In genomic region chr1:2044510-2045319, GRCh38 we compare ENCODE assay signal across 8 cellular contexts. TPM values are rescaled to one million over a fixed set of nuclear protein-coding genes. Genes with fewer than 3 reads are reported as not detected.
A peak's percentile ranks its signal among the peaks of the same experiment; 100 is the strongest.
DNase-seq lines count a peak whose midpoint lies in the region; ATAC-seq and TF ChIP-seq lines count a peak whose summit lies in the region.

No MANE protein-coding gene starts in this region.

- peak overlapping the region; percentile 74 for H2BK15ac ChIP-seq in neuronal stem cell (ENCODE audit: low read length)

- H3K4me3 Mint-ChIP-seq in activated T-helper 17 cell treated with anti-CD3 and anti-CD28 coated beads, Interleukin-2, amount 50 U/mL, for 72 hours, result peak overlapping the region; percentile 41
- H3K4me3 Mint-ChIP-seq in stimulated activated naive CD8-positive, alpha-beta T cell treated with anti-CD3 and anti-CD28 coated beads, Interleukin-15, amount 100 ng/mL, for 72 hours, result peak overlapping the region; percentile 69 to 78

- peak overlapping the region; percentile 86 for H3K9ac ChIP-seq in neuronal stem cell (ENCODE audit: low read depth, low read length, poor library complexity)

- no peak overlapping the region for H4K8ac ChIP-seq in neuronal stem cell (ENCODE audit: low read depth, low read length)

- no peaks in the 10 kb centered on the region for H3K27me3 ChIP-seq in Panc1 (ENCODE audit: control insufficient read depth, insufficient read depth, low read length)
- peaks cover 0 to 83% (median 32%) of the 10 kb centered on the region in 3 experiments for H3K27me3 ChIP-seq in neuronal stem cell (ENCODE audit: control insufficient read depth in 3 of 3, insufficient read depth in 3 of 3, low read depth in 1 of 3, low read length in 3 of 3)

- H3K36me3 ChIP-seq in Panc1 (ENCODE audit: control insufficient read depth, insufficient read depth, low read length) (no peaks in the 10 kb centered on the region), neuronal stem cell (replicated peaks in 1 of 2; ENCODE audit: control insufficient read depth in 2 of 2, insufficient read depth in 2 of 2, low read length in 2 of 2) (no peaks in the 10 kb centered on the region)

- H3K4me1 ChIP-seq in Panc1 (ENCODE audit: control insufficient read depth, insufficient read depth, low read length) (peaks cover 4% of the 10 kb centered on the region; the same call in 1 of the 2 replicates), neuronal stem cell (ENCODE audit: control insufficient read depth in 2 of 2, insufficient read depth in 1 of 2, low read depth in 1 of 2, low read length in 2 of 2) (peaks cover 3 to 26% of the 10 kb centered on the region in 2 donors)

- peak overlapping the region; percentile 93 for H3K18ac ChIP-seq in neuronal stem cell (ENCODE audit: low read length)

- peak overlapping the region; percentile 85 for H2AFZ ChIP-seq in neuronal stem cell (ENCODE audit: low read length)

- no peaks in the 10 kb centered on the region for H3K27me3 Mint-ChIP-seq in activated T-helper 17 cell treated with anti-CD3 and anti-CD28 coated beads, Interleukin-2, amount 50 U/mL, for 72 hours
- H3K27me3 Mint-ChIP-seq in stimulated activated naive CD8-positive, alpha-beta T cell treated with anti-CD3 and anti-CD28 coated beads, Interleukin-15, amount 100 ng/mL, for 72 hours, result peaks cover 17% of the 10 kb centered on the region

- no peak overlapping the region for H3K14ac ChIP-seq in neuronal stem cell (ENCODE audit: low read length)

- H3K27ac Mint-ChIP-seq in activated T-helper 17 cell treated with anti-CD3 and anti-CD28 coated beads, Interleukin-2, amount 50 U/mL, for 72 hours, result no peak overlapping the region
- peak overlapping the region; percentile 27 to 69 for H3K27ac Mint-ChIP-seq in stimulated activated naive CD8-positive, alpha-beta T cell treated with anti-CD3 and anti-CD28 coated beads, Interleukin-15, amount 100 ng/mL, for 72 hours

- ATAC-seq in GM21360 (IDR thresholded peaks at IDR 0.05; ENCODE audit: unreplicated experiment) (peak; percentile 57), Panc1 (peak; percentile 69)
- ATAC-seq in activated T-helper 17 cell treated with anti-CD3 and anti-CD28 coated beads, Interleukin-2, amount 50 U/mL, for 72 hours (replicated peaks), result peak; percentile 87
- ATAC-seq in stimulated activated naive CD8-positive, alpha-beta T cell treated with anti-CD3 and anti-CD28 coated beads, Interleukin-15, amount 100 ng/mL, for 72 hours, result peak; percentile 82

- H2AK5ac ChIP-seq in neuronal stem cell (ENCODE audit: low read depth, low read length), result no peak overlapping the region

- CTCF ChIA-PET in Panc1 (lab: Charles Lee), result interaction anchor here (0.7 to 1.5 kb wide), 11 partner anchors 9 to 116 kb away, joined by 3 to 31 read pairs (median 3); no protein-coding TSS in a partner anchor

- peak overlapping the region; percentile 81 for H2BK120ac ChIP-seq in neuronal stem cell (ENCODE audit: low read depth, low read length)

- H3K4me1 Mint-ChIP-seq in activated T-helper 17 cell treated with anti-CD3 and anti-CD28 coated beads, Interleukin-2, amount 50 U/mL, for 72 hours, result peaks cover 19% of the 10 kb centered on the region
- H3K4me1 Mint-ChIP-seq in stimulated activated naive CD8-positive, alpha-beta T cell treated with anti-CD3 and anti-CD28 coated beads, Interleukin-15, amount 100 ng/mL, for 72 hours, result peaks cover 47% of the 10 kb centered on the region

- H3K4ac ChIP-seq in neuronal stem cell (ENCODE audit: low read length), result peak overlapping the region; percentile 84

- peak overlapping the region; percentile 58 for H2BK12ac ChIP-seq in neuronal stem cell (ENCODE audit: low read length)

- in situ Hi-C loops in Panc1 (cut with HindIII; ENCODE audit: low pct_unique_long_range_greater_than_20kb, low sequenced_read_pairs), result no loop called here

- peak; percentile 45 for TF ChIP-seq CTCF in AG10803 (conservative IDR thresholded peaks at IDR 0.05; ENCODE audit: low read length)
- TF ChIP-seq CTCF in Panc1 (IDR thresholded peaks at IDR 0.05), result peak; percentile 99
- TF ChIP-seq CTCF in fibroblast of the aortic adventitia (IDR thresholded peaks at IDR 0.05; ENCODE audit: insufficient read depth, low read length), result peak; percentile 70

- H3K4me3 ChIP-seq in AG10803 (ENCODE audit: low read length) (peak overlapping the region; percentile 35), Panc1 (ENCODE audit: low read depth in 2 of 2, low read length in 2 of 2) (peak overlapping the region; percentile 30 to 41), fibroblast of the aortic adventitia (ENCODE audit: low read depth, low read length) (peak overlapping the region; percentile 42), neuronal stem cell (ENCODE audit: low read length in 2 of 2) (no peak overlapping the region)

- H3K9me3 ChIP-seq in Panc1 (ENCODE audit: control insufficient read depth, insufficient read depth, low read depth, low read length) (no peaks in the 10 kb centered on the region), neuronal stem cell (replicated peaks in 1 of 2; ENCODE audit: control insufficient read depth in 2 of 2, insufficient read depth in 1 of 2, low read depth in 1 of 2, low read length in 2 of 2) (peaks cover 0 to 2% of the 10 kb centered on the region in 2 donors)

- no CpG with 5 or more reads among the region's 75 CpGs for WGBS in neuronal stem cell (ENCODE audit: extremely low coverage in 2 of 2, insufficient read length in 2 of 2, insufficient replicate concordance in 1 of 2), 2 donors

- peak overlapping the region; percentile 39 for H2BK5ac ChIP-seq in neuronal stem cell (ENCODE audit: low read length)

- intact Hi-C loops in Panc1 (cut with micrococcal nuclease; ENCODE audit: unreplicated experiment), result loop anchor here (2.0 to 5.0 kb wide), 2 partner anchors 84 to 102 kb away; no protein-coding TSS in a partner anchor

- peak; percentile 35 for DNase-seq in AG10803 (ENCODE audit: low read depth)
- no peak for DNase-seq in Panc1 (ENCODE audit: low read depth, low spot score)
- peak; percentile 17 for DNase-seq in fibroblast of the aortic adventitia (ENCODE audit: low read depth)
- peak; percentile 72 for DNase-seq in neuronal stem cell (ENCODE audit: low spot score)
- DNase-seq in stimulated activated naive CD8-positive, alpha-beta T cell treated with anti-CD3 and anti-CD28 coated beads, Interleukin-15, amount 100 ng/mL, for 72 hours, result peak; percentile 85 to 86
- no peak for DNase-seq in mesenteric fat pad (ENCODE audit: low spot score)

- H4K91ac ChIP-seq in neuronal stem cell (ENCODE audit: low read depth, low read length, poor library complexity), result no peak overlapping the region

- BruUV-seq in Panc1 (replicated peaks; lab: Mats Ljungman, UMichigan), result no TSS peak

- H3K9me3 Mint-ChIP-seq in activated T-helper 17 cell treated with anti-CD3 and anti-CD28 coated beads, Interleukin-2, amount 50 U/mL, for 72 hours, result no peaks in the 10 kb centered on the region
- H3K9me3 Mint-ChIP-seq in stimulated activated naive CD8-positive, alpha-beta T cell treated with anti-CD3 and anti-CD28 coated beads, Interleukin-15, amount 100 ng/mL, for 72 hours, result no peaks in the 10 kb centered on the region

- POLR2A ChIA-PET in Panc1 (lab: Charles Lee), result interaction anchor here (0.9 kb wide), 1 partner anchor 98 kb away, joined by 3 read pairs; no protein-coding TSS in a partner anchor

- H3K23ac ChIP-seq in neuronal stem cell (ENCODE audit: low read depth, low read length, poor library complexity), result peak overlapping the region; percentile 73

- H3K36me3 Mint-ChIP-seq in activated T-helper 17 cell treated with anti-CD3 and anti-CD28 coated beads, Interleukin-2, amount 50 U/mL, for 72 hours (ENCODE audit: low read depth), result no peaks in the 10 kb centered on the region

- H3K4me2 ChIP-seq in neuronal stem cell (ENCODE audit: insufficient read depth, low read length, poor library complexity, severe bottlenecking), result peak overlapping the region; percentile 80

- no peak overlapping the region for H3K27ac ChIP-seq in Panc1 (ENCODE audit: low read length)
- H3K27ac ChIP-seq in neuronal stem cell (replicated peaks; ENCODE audit: low read length), result no peak overlapping the region

- H3K79me1 ChIP-seq in neuronal stem cell (ENCODE audit: low read depth, low read length), result peaks cover 2% of the 10 kb centered on the region

RNA-seq across cellular contexts. Expression of gene PRKCZ, which starts 5.5 kb away (rescaled TPM):
- total RNA-seq in Panc1 (2021; ENCODE audit: unreplicated experiment) (26.7 TPM), fibroblast of the aortic adventitia (ENCODE audit: low replicate concordance) (1.6 and 3.5 TPM in 2 replicates), mesenteric fat pad (1.4 TPM)
- polyA plus RNA-seq in Panc1 (2012; ENCODE audit: insufficient read length), result 31.2 TPM
- 10 to 100 TPM; 12.2 to 24.7 TPM for total RNA-seq in activated T-helper 17 cell treated with anti-CD3 and anti-CD28 coated beads, Interleukin-2, amount 50 U/mL, for 72 hours
- 29.7 TPM for polyA plus RNA-seq in neuronal stem cell (2013, experiment 1 of 2)
- 28.1 TPM for polyA plus RNA-seq in neuronal stem cell (2013, experiment 2 of 2)

RNA-seq across cellular contexts. Expression of gene GABRD, which starts 25.6 kb away (rescaled TPM):
- total RNA-seq in Panc1 (2021; ENCODE audit: unreplicated experiment) (3.0 TPM), fibroblast of the aortic adventitia (ENCODE audit: low replicate concordance) (not detected in 2 replicates), mesenteric fat pad (not detected)
- 9.7 TPM for polyA plus RNA-seq in Panc1 (2012; ENCODE audit: insufficient read length)
- not detected for total RNA-seq in activated T-helper 17 cell treated with anti-CD3 and anti-CD28 coated beads, Interleukin-2, amount 50 U/mL, for 72 hours
- polyA plus RNA-seq in neuronal stem cell (2013, experiment 1 of 2), result 0.08 TPM
- 0.04 TPM for polyA plus RNA-seq in neuronal stem cell (2013, experiment 2 of 2)

RNA-seq across cellular contexts. Expression of gene CFAP74, which starts 41.1 kb away (rescaled TPM):
- total RNA-seq in Panc1 (2021; ENCODE audit: unreplicated experiment) (not detected), fibroblast of the aortic adventitia (ENCODE audit: low replicate concordance) (not detected in 2 replicates), mesenteric fat pad (not detected)
- 0.22 TPM for polyA plus RNA-seq in Panc1 (2012; ENCODE audit: insufficient read length)
- total RNA-seq in activated T-helper 17 cell treated with anti-CD3 and anti-CD28 coated beads, Interleukin-2, amount 50 U/mL, for 72 hours, result not detected
- 0.31 TPM for polyA plus RNA-seq in neuronal stem cell (2013, experiment 1 of 2)
- 0.22 TPM for polyA plus RNA-seq in neuronal stem cell (2013, experiment 2 of 2)

Comparison
In these comparisons a context has a peak if more than half of its experiments do, and no peak if none do; other contexts are left out.
1. DNase-seq: peak in AG10803 (single experiment), fibroblast of the aortic adventitia (single experiment), neuronal stem cell (single experiment) and stimulated activated naive CD8-positive, alpha-beta T cell treated with anti-CD3 and anti-CD28 coated beads, Interleukin-15, amount 100 ng/mL, for 72 hours (2 of 2); none in Panc1 (single experiment) and mesenteric fat pad (single experiment).
2. H3K4me3 ChIP-seq: peak in AG10803 (single experiment), Panc1 (2 of 2) and fibroblast of the aortic adventitia (single experiment); none in neuronal stem cell (0 of 2).
3. CTCF ChIP-seq: peak in every context shown above with its lines; median percentile 99 in Panc1; 70 in fibroblast of the aortic adventitia; 45 in AG10803.
4. Peak in every context shown above with its lines, with median percentiles within 50 percentile points of each other: ATAC-seq.